Comparison of ENCODE assay signal across 7 cellular contexts in the genomic region with DNA sequence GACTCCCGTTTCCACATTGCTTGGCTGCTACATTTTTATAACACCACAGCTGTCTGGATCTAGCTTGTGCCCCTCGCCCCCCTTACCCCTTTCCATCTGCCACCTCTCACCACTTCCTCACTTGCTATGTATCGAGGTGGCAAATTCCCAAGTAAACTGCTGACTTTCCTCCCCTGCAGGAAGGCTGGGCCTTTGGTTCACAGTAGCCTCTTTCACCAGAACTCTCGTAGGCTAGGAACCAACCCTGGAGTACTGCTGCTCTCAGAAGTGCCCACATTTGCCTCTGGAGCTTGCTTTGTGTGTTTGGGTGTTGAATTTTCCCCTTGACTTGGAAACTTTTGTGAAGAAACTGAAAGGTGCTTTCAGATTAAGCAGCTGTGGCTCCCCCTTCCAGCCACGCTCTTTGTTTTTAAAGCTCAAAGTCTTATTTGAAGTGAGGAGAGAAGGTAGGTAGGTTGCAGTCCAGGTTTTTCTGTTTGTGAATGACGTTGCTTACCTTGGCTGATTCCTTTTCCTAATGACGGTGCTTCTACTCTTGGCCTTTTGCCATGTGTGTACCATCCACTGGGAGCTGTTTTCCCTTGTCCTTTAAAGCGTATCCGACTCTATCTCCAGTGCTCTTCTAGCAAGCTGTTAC.
DNase-seq lines count a peak whose midpoint lies in the region; TF ChIP-seq lines count a peak whose summit lies in the region.

No MANE protein-coding gene starts in this region.

- H3K27me3 ChIP-seq in duodenal mucosa (ENCODE audit: control insufficient read depth in 1 of 2, insufficient read depth in 2 of 2, low read length in 2 of 2): no peaks in the 10 kb centered on the region
- no peaks in the 10 kb centered on the region for H3K27me3 ChIP-seq in smooth muscle cell (ENCODE audit: low read depth)

- CTCF ChIA-PET in HEK293 (lab: Yijun Ruan, JAX): interaction anchor here (0.6 to 1.1 kb wide), 4 partner anchors 91 to 350 kb away, joined by 3 to 5 read pairs (median 4); no protein-coding TSS in a partner anchor

- H2AFZ ChIP-seq in smooth muscle cell (ENCODE audit: low read depth): no peak overlapping the region

- no peak for TF ChIP-seq CTCF in HEK293 (tag by site-specific recombination; IDR thresholded peaks at IDR 0.05)
- no peak for TF ChIP-seq CTCF in nephron progenitor cell (IDR thresholded peaks at IDR 0.05)
- no peak for TF ChIP-seq CTCF in smooth muscle cell (IDR thresholded peaks at IDR 0.05; ENCODE audit: borderline replicate concordance, insufficient read depth, poor library complexity, severe bottlenecking)

- peaks cover 31% of the 10 kb centered on the region for H3K4me1 Mint-ChIP-seq in nephron progenitor cell

- 73% methylated on average over 9 of the region's 9 CpGs for WGBS in smooth muscle cell (ENCODE audit: low lambda C conversion rate)

- no peaks in the 10 kb centered on the region for H3F3A ChIP-seq in smooth muscle cell (ENCODE audit: low read depth)

- H3K4me1 ChIP-seq in HEK293 (ENCODE audit: control insufficient read depth, insufficient read depth, low read length): peaks cover 14% of the 10 kb centered on the region
- H3K4me1 ChIP-seq in duodenal mucosa (ENCODE audit: control insufficient read depth in 1 of 2, insufficient read depth in 2 of 2, low read length in 2 of 2): peaks cover 24 to 37% of the 10 kb centered on the region in 2 donors
- H3K4me1 ChIP-seq in smooth muscle cell (ENCODE audit: low read depth): peaks cover 12% of the 10 kb centered on the region

- peaks cover 28% of the 10 kb centered on the region for H3K9me3 Mint-ChIP-seq in nephron progenitor cell

- H3K9ac ChIP-seq in duodenal mucosa (ENCODE audit: low read depth in 1 of 2, low read length in 2 of 2) (peak overlapping the region; percentile 54 to 57), smooth muscle cell (ENCODE audit: low read depth) (no peak overlapping the region)

- H4K20me1 ChIP-seq in smooth muscle cell (ENCODE audit: low read depth): peaks cover 9% of the 10 kb centered on the region

- no peak overlapping the region for H3K4me3 Mint-ChIP-seq in nephron progenitor cell

- no peaks in the 10 kb centered on the region for H3K36me3 ChIP-seq in HEK293 (ENCODE audit: control insufficient read depth in 2 of 2, insufficient read depth in 1 of 2, low read length in 2 of 2)
- H3K36me3 ChIP-seq in duodenal mucosa (ENCODE audit: control insufficient read depth in 1 of 2, insufficient read depth in 2 of 2, low read length in 2 of 2): no peaks in the 10 kb centered on the region
- H3K36me3 ChIP-seq in smooth muscle cell (ENCODE audit: low read depth): no peaks in the 10 kb centered on the region

- H3K79me2 ChIP-seq in smooth muscle cell (ENCODE audit: low read depth): peaks cover 32% of the 10 kb centered on the region

- H3K27ac Mint-ChIP-seq in nephron progenitor cell: peak overlapping the region; percentile 44

- H3K9me3 ChIP-seq in HEK293 (ENCODE audit: control insufficient read depth, insufficient read depth, low read depth, low read length) (no peaks in the 10 kb centered on the region), duodenal mucosa (ENCODE audit: control insufficient read depth in 1 of 2, low read length in 2 of 2) (no peaks in the 10 kb centered on the region), smooth muscle cell (replicated peaks; ENCODE audit: low read depth) (no peaks in the 10 kb centered on the region)

- no peak overlapping the region for H3K4me2 ChIP-seq in smooth muscle cell

- H3K27ac ChIP-seq in HEK293 (ENCODE audit: extremely low read depth, low read depth, low read length): no peak overlapping the region
- peak overlapping the region; percentile 33 for H3K27ac ChIP-seq in duodenal mucosa (ENCODE audit: low read depth, low read length)
- no peak overlapping the region for H3K27ac ChIP-seq in smooth muscle cell (ENCODE audit: low read depth)

- H3K4me3 ChIP-seq in HEK293 (ENCODE audit: low read depth, low read length) (no peak overlapping the region), duodenal mucosa (ENCODE audit: low read depth in 1 of 2, low read length in 2 of 2) (peak overlapping the region; percentile 38 to 45), smooth muscle cell (no peak overlapping the region)

- H3K36me3 Mint-ChIP-seq in nephron progenitor cell (ENCODE audit: low read depth): peaks cover 9% of the 10 kb centered on the region

- H3K27me3 Mint-ChIP-seq in nephron progenitor cell (ENCODE audit: low read depth, poor library complexity): no peaks in the 10 kb centered on the region

- peak; percentile 98 for DNase-seq in NCI-H82 (lab: John Stamatoyannopoulos, UW)
- no peak for DNase-seq in nephron progenitor cell
- no peak for DNase-seq in NCI-H526 treated with DMSO at 0.1 percent for 48 hours (lab: John Stamatoyannopoulos, UW)
- no peak for DNase-seq in smooth muscle cell (lab: John Stamatoyannopoulos, UW; ENCODE audit: unreplicated experiment)
- DNase-seq in activated effector memory CD4-positive, alpha-beta T cell treated with anti-CD3 and anti-CD28 coated beads, Interleukin-2, amount 50 U/mL, for 16 hours: no peak

- POLR2A ChIA-PET in HEK293 (lab: Yijun Ruan, JAX): interaction anchor here (0.6 to 1.2 kb wide), 2 partner anchors 8 to 20 kb away, joined by 3 read pairs; no protein-coding TSS in a partner anchor

TF ChIP-seq in HEK293, 187 proteins besides CTCF, POLR2A, EP300 and RAD21:
- peak; percentile 68 for TF ChIP-seq ZNF629 (tag by site-specific recombination; IDR thresholded peaks at IDR 0.05)
- no peak for TF ChIP-seq ZBTB7A (tag by site-specific recombination; IDR thresholded peaks at IDR 0.05; ENCODE audit: low read depth)
- TF ChIP-seq HOXA7 (CRISPR knock-in tag; IDR thresholded peaks at IDR 0.05; ENCODE audit: borderline replicate concordance): no peak
- no peak for TF ChIP-seq ZNF335 (tag by site-specific recombination; conservative IDR thresholded peaks at IDR 0.05)
- peak; percentile 37; the same call in 1 of the 2 replicates for TF ChIP-seq ZNF366 (tag by site-specific recombination; conservative IDR thresholded peaks at IDR 0.05)
- TF ChIP-seq, protein P1, sequence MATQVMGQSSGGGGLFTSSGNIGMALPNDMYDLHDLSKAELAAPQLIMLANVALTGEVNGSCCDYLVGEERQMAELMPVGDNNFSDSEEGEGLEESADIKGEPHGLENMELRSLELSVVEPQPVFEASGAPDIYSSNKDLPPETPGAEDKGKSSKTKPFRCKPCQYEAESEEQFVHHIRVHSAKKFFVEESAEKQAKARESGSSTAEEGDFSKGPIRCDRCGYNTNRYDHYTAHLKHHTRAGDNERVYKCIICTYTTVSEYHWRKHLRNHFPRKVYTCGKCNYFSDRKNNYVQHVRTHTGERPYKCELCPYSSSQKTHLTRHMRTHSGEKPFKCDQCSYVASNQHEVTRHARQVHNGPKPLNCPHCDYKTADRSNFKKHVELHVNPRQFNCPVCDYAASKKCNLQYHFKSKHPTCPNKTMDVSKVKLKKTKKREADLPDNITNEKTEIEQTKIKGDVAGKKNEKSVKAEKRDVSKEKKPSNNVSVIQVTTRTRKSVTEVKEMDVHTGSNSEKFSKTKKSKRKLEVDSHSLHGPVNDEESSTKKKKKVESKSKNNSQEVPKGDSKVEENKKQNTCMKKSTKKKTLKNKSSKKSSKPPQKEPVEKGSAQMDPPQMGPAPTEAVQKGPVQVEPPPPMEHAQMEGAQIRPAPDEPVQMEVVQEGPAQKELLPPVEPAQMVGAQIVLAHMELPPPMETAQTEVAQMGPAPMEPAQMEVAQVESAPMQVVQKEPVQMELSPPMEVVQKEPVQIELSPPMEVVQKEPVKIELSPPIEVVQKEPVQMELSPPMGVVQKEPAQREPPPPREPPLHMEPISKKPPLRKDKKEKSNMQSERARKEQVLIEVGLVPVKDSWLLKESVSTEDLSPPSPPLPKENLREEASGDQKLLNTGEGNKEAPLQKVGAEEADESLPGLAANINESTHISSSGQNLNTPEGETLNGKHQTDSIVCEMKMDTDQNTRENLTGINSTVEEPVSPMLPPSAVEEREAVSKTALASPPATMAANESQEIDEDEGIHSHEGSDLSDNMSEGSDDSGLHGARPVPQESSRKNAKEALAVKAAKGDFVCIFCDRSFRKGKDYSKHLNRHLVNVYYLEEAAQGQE (tag by site-specific recombination; IDR thresholded peaks at IDR 0.05): 0 out of 2 replicates have a peak, but pooled peaks have one; percentile 11
- TF ChIP-seq PRDM1 (tag by site-specific recombination; IDR thresholded peaks at IDR 0.05): peak; percentile 41; the same call in 1 of the 2 replicates

Comparison
In these comparisons a context has a peak if more than half of its experiments do, and no peak if none do; other contexts are left out.
1. H3K4me3 ChIP-seq: peak in duodenal mucosa (2 of 2); none in HEK293 (single experiment) and smooth muscle cell (single experiment).